37 cellular contexts compared by ENCODE assay signal in genomic region chr6:153083869-153084268, GRCh38. TPM values are rescaled to one million over a fixed set of nuclear protein-coding genes. Genes with fewer than 3 reads are reported as not detected.
"Had no signal": no experiment of that assay in that cellular context is flagged by ENCODE, and none has a peak within 500 bp of the region (broad histone marks: within the 10 kb centered on the region; RNA-seq: fewer than 3 reads in every experiment).

No MANE protein-coding gene starts in this region.

- H3K4me3 ChIP-seq: MG63, PC-9 had no signal

- H3K36me3 ChIP-seq: MG63 had no signal

- H3K27ac ChIP-seq: PC-9, RWPE1, VCaP had no signal

- ATAC-seq: activated T-cell treated with anti-CD3 and anti-CD28 coated beads, Interleukin-2, amount 50 U/mL, for 72 hours; activated T-helper 17 cell treated with anti-CD3 and anti-CD28 coated beads, Interleukin-2, amount 50 U/mL, for 72 hours; Right ventricle myocardium inferior had no signal

- DNase-seq: activated CD4-positive, alpha-beta memory T cell treated with anti-CD3 and anti-CD28 coated beads, Interleukin-2, amount 10 ng/mL, durations not matched to agents 7 days and 5 days; activated CD4-positive, alpha-beta T cell treated with anti-CD3 and anti-CD28 coated beads for 1 hour; activated CD4-positive, alpha-beta T cell treated with anti-CD3 and anti-CD28 coated beads for 48 hours; activated CD4-positive, CD25-positive, alpha-beta regulatory T cell; activated effector memory CD4-positive, alpha-beta T cell treated with anti-CD3 and anti-CD28 coated beads, Interleukin-2, amount 50 U/mL, for 16 hours; activated naive CD4-positive, alpha-beta T cell; activated naive CD4-positive, alpha-beta T cell treated with anti-CD3 and anti-CD28 coated beads, Interleukin-2, amount 50 U/mL, for 16 hours; activated naive CD8-positive, alpha-beta T cell treated with anti-CD3 and anti-CD28 coated beads for 36 hours; activated T-cell treated with anti-CD3 and anti-CD28 coated beads, Interleukin-2, amount 50 U/mL, for 1 hour; activated T-cell treated with anti-CD3 and anti-CD28 coated beads, Interleukin-2, amount 50 U/mL, for 72 hours; aorta; cerebellar nuclear complex; Karpas-422; KBM-7; MG63; NCI-H1048; NCI-H1105 treated with DMSO at 0.1 percent for 48 hours; NCI-H1436; NCI-H1694; NCI-H1930; NCI-H2107; NCI-H2171; NCI-H510A; NCI-H526; NCI-H748 treated with DMSO at 0.1 percent for 48 hours; NK-92 treated with Interleukin-12 subunit alpha and Interleukin-12 subunit beta, amount 100 ng/mL, for 24 hours; PC-9; SIG-M5; T-helper 1 cell; T-helper 2 cell; T-helper 9 cell had no signal

- FAIRE-seq: RCC 7860 had no signal

- H3K27me3 ChIP-seq: MG63 had no signal

- H3K4me2 ChIP-seq: PC-9 had no signal

- H2AFZ ChIP-seq: PC-9 had no signal

RNA-seq across cellular contexts. Expression of gene RGS17, which starts 47.2 kb away (rescaled TPM):
- total RNA-seq: activated CD8-positive, alpha-beta memory T cell treated with anti-CD3 and anti-CD28 coated beads for 36 hours; activated naive CD8-positive, alpha-beta T cell treated with anti-CD3 and anti-CD28 coated beads for 36 hours; activated T-cell treated with anti-CD3 and anti-CD28 coated beads, Interleukin-2, amount 50 U/mL, for 72 hours had no signal
